Comparison of ENCODE assay signal across 12 cellular contexts in genomic region chr15:88954431-88955277, GRCh38. TPM values are rescaled to one million over a fixed set of nuclear protein-coding genes. Genes with fewer than 3 reads are reported as not detected.
DNase-seq lines count a peak whose midpoint lies in the region; ATAC-seq lines count a peak whose summit lies in the region.
"Had no signal": no experiment of that assay in that cellular context is flagged by ENCODE, and none has a peak within 500 bp of the region (broad histone marks: within the 10 kb centered on the region; RNA-seq: fewer than 3 reads in every experiment).

No MANE protein-coding gene starts in this region.

- no peak overlapping the region for H3K4me3 ChIP-seq in right cardiac atrium (ENCODE audit: low read length)

- H3K4me1 Mint-ChIP-seq in stimulated activated memory B cell treated with anti-CD40 and anti-IgM and Interleukin-4, amounts not matched to agents 10 μg/mL and 1 μg/mL and 100 μg/mL, for 72 hours = no peaks in the 10 kb centered on the region

- no peaks in the 10 kb centered on the region for H3K27me3 ChIP-seq in right cardiac atrium (ENCODE audit: control insufficient read depth, insufficient read depth)

- no peak overlapping the region for H3K4me3 Mint-ChIP-seq in stimulated activated memory B cell treated with anti-CD40 and anti-IgM and Interleukin-4, amounts not matched to agents 10 μg/mL and 1 μg/mL and 100 μg/mL, for 72 hours
- H3K4me3 Mint-ChIP-seq: activated T-cell treated with anti-CD3 and anti-CD28 coated beads, Interleukin-2, amount 50 U/mL, for 72 hours; T-helper 2 cell treated with Interferon-gamma antibody and Interleukin-4, amounts not matched to agents 5 μg/mL and 100 μg/mL, for 36 hours had no signal

- ATAC-seq in right cardiac atrium = peak; percentile 44 to 59
- peak; percentile 21 for ATAC-seq in stimulated activated memory B cell treated with anti-CD40 and anti-IgM and Interleukin-4, amounts not matched to agents 10 μg/mL and 1 μg/mL and 100 μg/mL, for 72 hours
- ATAC-seq: activated T-cell treated with anti-CD3 and anti-CD28 coated beads, Interleukin-2, amount 50 U/mL, for 72 hours had no signal

- no peaks in the 10 kb centered on the region for H3K36me3 Mint-ChIP-seq in stimulated activated memory B cell treated with anti-CD40 and anti-IgM and Interleukin-4, amounts not matched to agents 10 μg/mL and 1 μg/mL and 100 μg/mL, for 72 hours

- H3K27me3 Mint-ChIP-seq in stimulated activated memory B cell treated with anti-CD40 and anti-IgM and Interleukin-4, amounts not matched to agents 10 μg/mL and 1 μg/mL and 100 μg/mL, for 72 hours = peaks cover 12% of the 10 kb centered on the region

- DNase-seq in DMS79 treated with DMSO at 0.1 percent for 48 hours (lab: John Stamatoyannopoulos, UW) (peak; percentile 15), DMS79 (lab: John Stamatoyannopoulos, UW) (no peak), anterior cingulate cortex (lab: John Stamatoyannopoulos, UW) (peak in 53 of 58 donors; percentile 3 to 97 (median 80)), right cardiac atrium (peak; percentile 40 to 76 (median 70)), OCI-M2 (lab: John Stamatoyannopoulos, UW; ENCODE audit: unreplicated experiment) (no peak), T1000 (lab: John Stamatoyannopoulos, UW) (no peak)
- no peak for DNase-seq in activated effector memory CD4-positive, alpha-beta T cell treated with anti-CD3 and anti-CD28 coated beads, Interleukin-2, amount 50 U/mL, for 16 hours
- DNase-seq: activated T-cell treated with anti-CD3 and anti-CD28 coated beads, Interleukin-2, amount 50 U/mL, for 72 hours; mammary epithelial cell; NCI-H1694 had no signal

- H3K4me1 ChIP-seq in right cardiac atrium (ENCODE audit: control insufficient read depth, insufficient read depth, low read length) = no peaks in the 10 kb centered on the region

- WGBS in right cardiac atrium = 72% methylated on average over 15 of the region's 15 CpGs

- no peak overlapping the region for H3K27ac ChIP-seq in right cardiac atrium (ENCODE audit: low read length)

- no peaks in the 10 kb centered on the region for H3K9me3 ChIP-seq in right cardiac atrium (ENCODE audit: control insufficient read depth, low read length)

- intact Hi-C loops in right cardiac atrium (cut with DNase I) = no loop called here

- H3K9me3 Mint-ChIP-seq in stimulated activated memory B cell treated with anti-CD40 and anti-IgM and Interleukin-4, amounts not matched to agents 10 μg/mL and 1 μg/mL and 100 μg/mL, for 72 hours = peaks cover 2% of the 10 kb centered on the region
- H3K9me3 Mint-ChIP-seq: activated T-cell treated with anti-CD3 and anti-CD28 coated beads, Interleukin-2, amount 50 U/mL, for 72 hours; T-helper 2 cell treated with Interferon-gamma antibody and Interleukin-4, amounts not matched to agents 5 μg/mL and 100 μg/mL, for 36 hours had no signal

- H3K27ac Mint-ChIP-seq in stimulated activated memory B cell treated with anti-CD40 and anti-IgM and Interleukin-4, amounts not matched to agents 10 μg/mL and 1 μg/mL and 100 μg/mL, for 72 hours = no peak overlapping the region
- H3K27ac Mint-ChIP-seq: activated T-cell treated with anti-CD3 and anti-CD28 coated beads, Interleukin-2, amount 50 U/mL, for 72 hours; T-helper 2 cell treated with Interferon-gamma antibody and Interleukin-4, amounts not matched to agents 5 μg/mL and 100 μg/mL, for 36 hours had no signal

RNA-seq across cellular contexts. Expression of gene MFGE8, which starts 41.5 kb away (rescaled TPM):
- 100 to 1,000 TPM; 200 to 347 (median 278) TPM for total RNA-seq in right cardiac atrium
- polyA plus RNA-seq in right cardiac atrium = 289 TPM

RNA-seq across cellular contexts. Expression of gene HAPLN3, which starts 59.3 kb away (rescaled TPM):
- 1 to 10 TPM; 1.6 to 2.8 (median 2.3) TPM for total RNA-seq in right cardiac atrium
- 2.0 TPM for polyA plus RNA-seq in right cardiac atrium

Comparison
In these comparisons a context has a peak if more than half of its experiments do, and no peak if none do; other contexts are left out.
1. DNase-seq: peak in DMS79 treated with DMSO at 0.1 percent for 48 hours (single experiment), anterior cingulate cortex (53 of 58) and right cardiac atrium (3 of 3); none in DMS79 (single experiment), OCI-M2 (single experiment), T1000 (single experiment) and activated effector memory CD4-positive, alpha-beta T cell treated with anti-CD3 and anti-CD28 coated beads, Interleukin-2, amount 50 U/mL, for 16 hours (single experiment).